ENCODE assay signal across 17 cellular contexts in the genomic region with DNA sequence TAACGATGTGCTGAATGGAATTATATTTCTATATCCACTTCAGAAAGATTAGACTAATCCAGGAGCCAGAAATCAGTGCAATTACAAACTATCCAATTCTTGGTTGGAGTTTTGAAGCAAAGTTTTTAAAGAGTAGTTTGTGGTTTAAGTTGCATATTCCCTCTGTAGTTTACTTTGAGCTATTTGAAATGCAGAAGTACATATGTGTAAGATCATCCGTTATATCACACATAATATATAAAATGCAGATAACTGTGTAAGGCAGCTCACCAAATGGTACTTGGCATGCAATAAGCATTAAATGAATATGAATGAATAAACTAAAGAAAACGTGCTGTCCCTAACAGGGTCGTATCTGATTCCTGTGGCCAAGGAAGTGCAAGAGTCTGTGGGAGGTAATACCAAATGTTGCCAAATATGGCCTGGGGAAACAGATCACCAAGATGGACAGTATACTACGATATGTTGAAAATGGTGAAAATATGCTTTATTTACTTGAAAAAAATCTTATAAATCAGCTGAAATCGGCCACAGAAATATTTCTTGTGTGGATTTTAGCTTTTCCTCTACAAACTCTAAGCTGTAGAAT.
"Had no signal": no experiment of that assay in that cellular context is flagged by ENCODE, and none has a peak within 500 bp of the region (broad histone marks: within the 10 kb centered on the region; RNA-seq: fewer than 3 reads in every experiment).

No MANE protein-coding gene starts in this region.

- H3K4me1 ChIP-seq: neural progenitor cell, right lobe of liver had no signal

- H3K27ac Mint-ChIP-seq: activated naive CD4-positive, alpha-beta T cell treated with anti-CD3 and anti-CD28 coated beads for 36 hours; activated naive CD8-positive, alpha-beta T cell treated with anti-CD3 and anti-CD28 coated beads, Interleukin-2, amount 50 U/mL, for 24 hours; activated T-helper 17 cell treated with anti-CD3 and anti-CD28 coated beads, Interleukin-2, amount 50 U/mL, for 72 hours; neural progenitor cell had no signal

- H3K36me3 ChIP-seq: neural progenitor cell, ovary, right lobe of liver had no signal

- DNase-seq: activated CD4-positive, CD25-positive, alpha-beta regulatory T cell treated with anti-CD3 and anti-CD28 coated beads, Interleukin-2, amount 50 U/mL, for 72 hours; activated naive CD4-positive, alpha-beta T cell treated with anti-CD3 and anti-CD28 coated beads for 36 hours; activated naive CD8-positive, alpha-beta T cell treated with anti-CD3 and anti-CD28 coated beads, Interleukin-2, amount 50 U/mL, for 24 hours; cortex of kidney; effector CD8-positive, alpha-beta T cell; islet precursor cell; ovary; right lobe of liver; stimulated activated CD4-positive, alpha-beta T cell treated with anti-CD3 and anti-CD28 coated beads, Interleukin-12 subunit alpha, Interleukin-12 subunit beta, amount 100 ng/mL, for 4 hours; stimulated activated CD4-positive, alpha-beta T cell treated with anti-CD3 and anti-CD28 coated beads, Interleukin-2, amount 100 ng/mL, for 24 hours; T-helper 1 cell; T1000 had no signal

- H3K9me3 ChIP-seq: ovary, right lobe of liver had no signal

- H3K27me3 Mint-ChIP-seq: activated naive CD8-positive, alpha-beta T cell treated with anti-CD3 and anti-CD28 coated beads, Interleukin-2, amount 50 U/mL, for 24 hours; activated T-helper 17 cell treated with anti-CD3 and anti-CD28 coated beads, Interleukin-2, amount 50 U/mL, for 72 hours had no signal

- H3K4me1 Mint-ChIP-seq: activated naive CD8-positive, alpha-beta T cell treated with anti-CD3 and anti-CD28 coated beads, Interleukin-2, amount 50 U/mL, for 24 hours; activated T-helper 17 cell treated with anti-CD3 and anti-CD28 coated beads, Interleukin-2, amount 50 U/mL, for 72 hours; central memory CD8-positive, alpha-beta T cell had no signal

- H3K4me3 Mint-ChIP-seq: activated naive CD4-positive, alpha-beta T cell treated with anti-CD3 and anti-CD28 coated beads for 36 hours; activated naive CD8-positive, alpha-beta T cell treated with anti-CD3 and anti-CD28 coated beads, Interleukin-2, amount 50 U/mL, for 24 hours; activated T-helper 17 cell treated with anti-CD3 and anti-CD28 coated beads, Interleukin-2, amount 50 U/mL, for 72 hours; central memory CD8-positive, alpha-beta T cell; neural progenitor cell had no signal

- ATAC-seq: activated naive CD8-positive, alpha-beta T cell treated with anti-CD3 and anti-CD28 coated beads, Interleukin-2, amount 50 U/mL, for 24 hours; activated T-helper 17 cell treated with anti-CD3 and anti-CD28 coated beads, Interleukin-2, amount 50 U/mL, for 72 hours; right lobe of liver had no signal

- H3K4me3 ChIP-seq: hepatocyte, lung, neural progenitor cell, ovary, right lobe of liver had no signal

- H3K9ac ChIP-seq: neural progenitor cell had no signal

- H3K27ac ChIP-seq: hepatocyte, neural progenitor cell, ovary, right lobe of liver had no signal

- H3K9me3 Mint-ChIP-seq: activated naive CD4-positive, alpha-beta T cell treated with anti-CD3 and anti-CD28 coated beads for 36 hours; activated T-helper 17 cell treated with anti-CD3 and anti-CD28 coated beads, Interleukin-2, amount 50 U/mL, for 72 hours; central memory CD8-positive, alpha-beta T cell had no signal

- H3K27me3 ChIP-seq: hepatocyte, neural progenitor cell, ovary, right lobe of liver had no signal
